9 cellular contexts compared by ENCODE assay signal in genomic region chr12:132506328-132506727, GRCh38. TPM values are rescaled to one million over a fixed set of nuclear protein-coding genes. Genes with fewer than 3 reads are reported as not detected.
A peak's percentile ranks its signal among the peaks of the same experiment; 100 is the strongest.
DNase-seq lines count a peak whose midpoint lies in the region; ATAC-seq, FAIRE-seq and TF ChIP-seq lines count a peak whose summit lies in the region.
"Had no signal": no experiment of that assay in that cellular context is flagged by ENCODE, and none has a peak within 500 bp of the region (broad histone marks: within the 10 kb centered on the region; RNA-seq: fewer than 3 reads in every experiment).

No MANE protein-coding gene starts in this region.

- peak overlapping the region in 3 of 4 donors; percentile 1 to 39 (median 19) for H3K4me3 ChIP-seq in stomach

- peak overlapping the region; percentile 49 to 79 (median 75) for H3K27ac ChIP-seq in stomach

- CTCF ChIA-PET in activated CD8-positive, alpha-beta T cell treated with anti-CD3 and anti-CD28 coated beads, Interleukin-2, amount 10 ng/mL, durations not matched to agents 7 days and 5 days (lab: Charles Lee) = interaction anchor here (1.0 to 2.5 kb wide), 3 partner anchors 17 to 91 kb away, joined by 7 to 8 read pairs (median 7); no protein-coding TSS in a partner anchor

- WGBS in stomach, 5 donors = 21 to 38% (median 23%) methylated on average over 10 to 11 of the region's 11 CpGs

- intact Hi-C loops in stomach (cut with DNase I; ENCODE audit: low total_unique reads) = no loop called here

- peak; percentile 71 for FAIRE-seq in islet of Langerhans (lab: Jason Lieb, UNC)

- no peaks in the 10 kb centered on the region for H3K27me3 ChIP-seq in stomach

- no peak overlapping the region for H3K4me3 Mint-ChIP-seq in T-helper 1 cell treated with Interleukin-12 subunit alpha and Interleukin-12 subunit beta and Interleukin-4 antibody, amounts not matched to agents 30 μg/mL and 1 μg/mL, for 36 hours
- peak overlapping the region; percentile 28 for H3K4me3 Mint-ChIP-seq in activated CD8-positive, alpha-beta T cell treated with anti-CD3 and anti-CD28 coated beads, Interleukin-2, amount 10 ng/mL, durations not matched to agents 7 days and 5 days

- no peak for TF ChIP-seq POLR2A in stomach (IDR thresholded peaks at IDR 0.05)
- no peak for TF ChIP-seq POLR2A in GM18505 (IDR thresholded peaks at IDR 0.05; ENCODE audit: borderline replicate concordance, extremely low read depth, insufficient read depth, insufficient read length)

- peak overlapping the region; percentile 59 for H3K27ac Mint-ChIP-seq in T-helper 1 cell treated with Interleukin-12 subunit alpha and Interleukin-12 subunit beta and Interleukin-4 antibody, amounts not matched to agents 30 μg/mL and 1 μg/mL, for 36 hours
- peak overlapping the region; percentile 83 for H3K27ac Mint-ChIP-seq in activated CD8-positive, alpha-beta T cell treated with anti-CD3 and anti-CD28 coated beads, Interleukin-2, amount 10 ng/mL, durations not matched to agents 7 days and 5 days

- peaks cover 17% of the 10 kb centered on the region for H3K4me1 Mint-ChIP-seq in T-helper 1 cell treated with Interleukin-12 subunit alpha and Interleukin-12 subunit beta and Interleukin-4 antibody, amounts not matched to agents 30 μg/mL and 1 μg/mL, for 36 hours (ENCODE audit: low read depth)
- H3K4me1 Mint-ChIP-seq in activated CD8-positive, alpha-beta T cell treated with anti-CD3 and anti-CD28 coated beads, Interleukin-2, amount 10 ng/mL, durations not matched to agents 7 days and 5 days (ENCODE audit: low read depth) = peaks cover 41% of the 10 kb centered on the region

- no peaks in the 10 kb centered on the region for H3K9me3 ChIP-seq in stomach

- TF ChIP-seq EP300 in stomach (IDR thresholded peaks at IDR 0.05) = no peak

- DNase-seq in T-helper 1 cell = no peak
- DNase-seq in activated CD8-positive, alpha-beta T cell treated with anti-CD3 and anti-CD28 coated beads, Interleukin-2, amount 10 ng/mL, durations not matched to agents 7 days and 5 days = no peak
- peak; percentile 69 for DNase-seq in stomach
- DNase-seq in NCI-H510A (lab: John Stamatoyannopoulos, UW) = no peak
- no peak for DNase-seq in NCI-H774 (lab: John Stamatoyannopoulos, UW)
- DNase-seq: NCI-H187 treated with DMSO at 0.1 percent for 48 hours had no signal

- H3K27me3 Mint-ChIP-seq in T-helper 1 cell treated with Interleukin-12 subunit alpha and Interleukin-12 subunit beta and Interleukin-4 antibody, amounts not matched to agents 30 μg/mL and 1 μg/mL, for 36 hours (ENCODE audit: low read depth) = no peaks in the 10 kb centered on the region
- no peaks in the 10 kb centered on the region for H3K27me3 Mint-ChIP-seq in activated CD8-positive, alpha-beta T cell treated with anti-CD3 and anti-CD28 coated beads, Interleukin-2, amount 10 ng/mL, durations not matched to agents 7 days and 5 days (ENCODE audit: low read depth)

- POLR2A ChIA-PET in activated CD8-positive, alpha-beta T cell treated with anti-CD3 and anti-CD28 coated beads, Interleukin-2, amount 10 ng/mL, durations not matched to agents 7 days and 5 days (lab: Charles Lee) = no interaction called here

- no peak for TF ChIP-seq CTCF in stomach (IDR thresholded peaks at IDR 0.05)

- H3K36me3 Mint-ChIP-seq in T-helper 1 cell treated with Interleukin-12 subunit alpha and Interleukin-12 subunit beta and Interleukin-4 antibody, amounts not matched to agents 30 μg/mL and 1 μg/mL, for 36 hours (ENCODE audit: low read depth) = no peaks in the 10 kb centered on the region
- H3K36me3 Mint-ChIP-seq in activated CD8-positive, alpha-beta T cell treated with anti-CD3 and anti-CD28 coated beads, Interleukin-2, amount 10 ng/mL, durations not matched to agents 7 days and 5 days (ENCODE audit: low read depth) = no peaks in the 10 kb centered on the region

- peaks cover 54 to 64% (median 63%) of the 10 kb centered on the region in 4 donors for H3K4me1 ChIP-seq in stomach

- H3K36me3 ChIP-seq in stomach = peaks cover 19 to 35% (median 35%) of the 10 kb centered on the region in 4 donors

- no peak for ATAC-seq in activated CD8-positive, alpha-beta T cell treated with anti-CD3 and anti-CD28 coated beads, Interleukin-2, amount 10 ng/mL, durations not matched to agents 7 days and 5 days
- ATAC-seq in GM18505 (IDR thresholded peaks at IDR 0.05; ENCODE audit: unreplicated experiment) = no peak

- no peaks in the 10 kb centered on the region for H3K9me3 Mint-ChIP-seq in T-helper 1 cell treated with Interleukin-12 subunit alpha and Interleukin-12 subunit beta and Interleukin-4 antibody, amounts not matched to agents 30 μg/mL and 1 μg/mL, for 36 hours
- no peaks in the 10 kb centered on the region for H3K9me3 Mint-ChIP-seq in activated CD8-positive, alpha-beta T cell treated with anti-CD3 and anti-CD28 coated beads, Interleukin-2, amount 10 ng/mL, durations not matched to agents 7 days and 5 days (ENCODE audit: insufficient read depth)

RNA-seq across cellular contexts. Expression of gene FBRSL1, which starts 16.4 kb away (rescaled TPM):
- total RNA-seq in activated CD8-positive, alpha-beta T cell treated with anti-CD3 and anti-CD28 coated beads, Interleukin-2, amount 10 ng/mL, durations not matched to agents 7 days and 5 days = 10 to 100 TPM; 51.2 to 58.5 TPM
- 100 to 1,000 TPM in 1 of 5 donors, 10 to 100 TPM in 2, 1 to 10 TPM in 2; 5.3 to 110 (median 51.1) TPM for total RNA-seq in stomach
- polyA plus RNA-seq in stomach = 10 to 100 TPM; 13.3 to 17.6 (median 13.7) TPM
